8 cellular contexts compared by ENCODE assay signal in genomic region chr22:46072030-46072881, GRCh38.
DNase-seq lines count a peak whose midpoint lies in the region; ATAC-seq and TF ChIP-seq lines count a peak whose summit lies in the region.

No MANE protein-coding gene starts in this region.

- peak overlapping the region; percentile 90 for H3K9ac ChIP-seq in BLaER1

- DNase-seq in H7 = peak; percentile 86
- DNase-seq in SW480 (ENCODE audit: low spot score) = peak; percentile 76
- peak in 1 of 61 donors; percentile 52 for DNase-seq in caudate nucleus (lab: John Stamatoyannopoulos, UW)
- peak; percentile 72 to 93 for DNase-seq in left lung
- DNase-seq in stimulated activated CD8-positive, alpha-beta memory T cell treated with anti-CD3 and anti-CD28 coated beads, Interleukin-2, amount 100 ng/mL, for 48 hours (ENCODE audit: low read depth in 2 of 2) = peak; percentile 29 to 46
- no peak for DNase-seq in NCI-H2029 treated with DMSO at 0.1 percent for 48 hours (lab: John Stamatoyannopoulos, UW)
- no peak for DNase-seq in cortex of kidney (lab: John Stamatoyannopoulos, UW)

- intact Hi-C loops in left lung (cut with DNase I) = loop anchor here in 1 of 2 donors (10.0 kb wide), 1 partner anchor 67 kb away; no protein-coding TSS in a partner anchor

- peaks cover 79% of the 10 kb centered on the region for H4K20me1 ChIP-seq in BLaER1

- peaks cover 75% of the 10 kb centered on the region for H3K4me1 ChIP-seq in BLaER1
- peaks cover 32 to 83% of the 10 kb centered on the region in 2 donors for H3K4me1 ChIP-seq in left lung

- H3K9me3 ChIP-seq in BLaER1 = no peaks in the 10 kb centered on the region
- H3K9me3 ChIP-seq in left lung = no peaks in the 10 kb centered on the region

- no peak for TF ChIP-seq CTCF in left lung (IDR thresholded peaks at IDR 0.05)

- H3K27ac ChIP-seq in BLaER1 (peak overlapping the region; percentile 95), caudate nucleus (ENCODE audit: low read depth, low read length) (peak overlapping the region; percentile 84), left lung (peak overlapping the region; percentile 97 to 98)

- peak; percentile 1 for ATAC-seq in left lung

- peaks cover 9% of the 10 kb centered on the region; the same call in 1 of the 2 replicates for H3K36me3 ChIP-seq in BLaER1
- H3K36me3 ChIP-seq in H7 (replicated peaks; ENCODE audit: control insufficient read depth, insufficient read depth, low read length) = no peaks in the 10 kb centered on the region
- H3K36me3 ChIP-seq in left lung = peaks cover 0 to 12% of the 10 kb centered on the region in 2 donors

- H3K27me3 ChIP-seq in BLaER1 = peaks cover 100% of the 10 kb centered on the region
- peaks cover 40% of the 10 kb centered on the region for H3K27me3 ChIP-seq in H7 (ENCODE audit: control insufficient read depth, insufficient read depth, low read length)
- H3K27me3 ChIP-seq in left lung = no peaks in the 10 kb centered on the region

- H3K4me3 ChIP-seq in BLaER1 (peak overlapping the region; percentile 76), H7 (ENCODE audit: insufficient read depth, low read depth, low read length) (peak overlapping the region; percentile 58), left lung (peak overlapping the region; percentile 75 to 77)

- peak overlapping the region; percentile 80 for H3K4me2 ChIP-seq in BLaER1

Comparison
In these comparisons a context has a peak if more than half of its experiments do, and no peak if none do; other contexts are left out.
1. DNase-seq: peak in H7 (single experiment), SW480 (single experiment), left lung (2 of 2) and stimulated activated CD8-positive, alpha-beta memory T cell treated with anti-CD3 and anti-CD28 coated beads, Interleukin-2, amount 100 ng/mL, for 48 hours (2 of 2); none in NCI-H2029 treated with DMSO at 0.1 percent for 48 hours (single experiment) and cortex of kidney (single experiment).
2. Peak in every context shown above with its lines, with median percentiles within 50 percentile points of each other: H3K27ac ChIP-seq and H3K4me3 ChIP-seq.